In the genomic region with DNA sequence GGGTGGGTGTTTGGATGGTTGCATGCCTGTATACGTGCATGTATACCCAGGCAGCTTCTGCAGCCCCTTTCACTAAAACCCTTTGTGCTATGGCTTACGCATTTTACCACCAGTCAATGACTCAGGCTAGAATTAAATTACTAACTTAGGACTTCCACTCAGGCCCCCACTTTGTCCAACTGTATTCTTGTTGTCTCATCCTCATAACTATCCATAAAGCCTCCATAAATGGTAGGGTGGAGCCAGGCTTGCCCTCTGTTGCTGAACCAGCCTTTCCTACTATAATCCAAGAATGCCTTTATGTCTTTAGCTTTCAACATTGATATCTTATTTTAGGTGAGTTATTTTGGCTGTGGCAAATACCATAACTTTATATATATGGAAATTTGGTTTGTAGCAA, we compare ENCODE assay signal across 17 cellular contexts.
DNase-seq lines count a peak whose midpoint lies in the region; ATAC-seq and TF ChIP-seq lines count a peak whose summit lies in the region.
"Had no signal": no experiment of that assay in that cellular context is flagged by ENCODE, and none has a peak within 500 bp of the region (broad histone marks: within the 10 kb centered on the region; RNA-seq: fewer than 3 reads in every experiment).

No MANE protein-coding gene starts in this region.

- H3K4me2 ChIP-seq in PC-3 (ENCODE audit: low read length) (no peak overlapping the region), skeletal muscle satellite cell (ENCODE audit: low read length) (no peak overlapping the region)

- H3K9me3 Mint-ChIP-seq in Calu3 (ENCODE audit: low read depth, unreplicated experiment), result no peaks in the 10 kb centered on the region
- H3K9me3 Mint-ChIP-seq: CD14-positive monocyte; CD8-positive, alpha-beta T cell; H9 had no signal

- peak overlapping the region; percentile 18 for H3K27ac Mint-ChIP-seq in Calu3 (ENCODE audit: unreplicated experiment)
- H3K27ac Mint-ChIP-seq: CD8-positive, alpha-beta T cell had no signal

- no peaks in the 10 kb centered on the region for H3K9me2 ChIP-seq in PC-3 (replicated peaks; ENCODE audit: low read length)

- peaks cover 38% of the 10 kb centered on the region for H3K36me3 ChIP-seq in PC-3 (ENCODE audit: low read depth, low read length)
- H3K36me3 ChIP-seq in skeletal muscle satellite cell (ENCODE audit: insufficient read depth, low read length), result peaks cover 40% of the 10 kb centered on the region
- peaks cover 0 to 9% (median 0%) of the 10 kb centered on the region in 3 donors for H3K36me3 ChIP-seq in esophagus squamous epithelium

- WGBS in esophagus squamous epithelium, 2 donors, result 89 to 96% methylated on average over 2 of the region's 2 CpGs

- TF ChIP-seq CTCF in Calu3 (IDR thresholded peaks at IDR 0.05; ENCODE audit: unreplicated experiment), result no peak
- no peak for TF ChIP-seq CTCF in PC-3 (conservative IDR thresholded peaks at IDR 0.05; ENCODE audit: low read depth, low read length)
- TF ChIP-seq CTCF in coronary artery (IDR thresholded peaks at IDR 0.05), result no peak
- no peak for TF ChIP-seq CTCF in esophagus squamous epithelium (IDR thresholded peaks at IDR 0.05)

- CTCF ChIA-PET in Calu3 (lab: Charles Lee), result no interaction called here
- CTCF ChIA-PET in PC-3 (lab: Charles Lee), result no interaction called here

- TF ChIP-seq POLR2A in esophagus squamous epithelium (IDR thresholded peaks at IDR 0.05), result no peak

- no peaks in the 10 kb centered on the region for H3K36me3 Mint-ChIP-seq in Calu3 (ENCODE audit: insufficient read depth, unreplicated experiment)
- H3K36me3 Mint-ChIP-seq: CD14-positive monocyte; CD8-positive, alpha-beta T cell had no signal

- no TSS peak for BruUV-seq in Calu3 (replicated peaks; lab: Mats Ljungman, UMichigan)
- BruUV-seq in PC-3 (replicated peaks; lab: Mats Ljungman, UMichigan), result no TSS peak

- H3K27ac ChIP-seq in PC-3 (ENCODE audit: low read length), result no peak overlapping the region
- H3K27ac ChIP-seq in coronary artery, result peak overlapping the region; percentile 17 to 83
- H3K27ac ChIP-seq in esophagus squamous epithelium, result no peak overlapping the region
- H3K27ac ChIP-seq: 22Rv1 had no signal

- H3K4me3 Mint-ChIP-seq in Calu3 (ENCODE audit: low read depth, unreplicated experiment), result no peak overlapping the region
- H3K4me3 Mint-ChIP-seq: CD14-positive monocyte; CD8-positive, alpha-beta T cell; H9 had no signal

- H3K4me3 ChIP-seq in PC-3 (ENCODE audit: low read length), result no peak overlapping the region
- H3K4me3 ChIP-seq in coronary artery, result no peak overlapping the region
- H3K4me3 ChIP-seq in skeletal muscle satellite cell (ENCODE audit: low read length), result no peak overlapping the region
- H3K4me3 ChIP-seq in esophagus squamous epithelium, result no peak overlapping the region
- H3K4me3 ChIP-seq: GM12878 had no signal

- H3K9me3 ChIP-seq in PC-3 (ENCODE audit: low read length) (no peaks in the 10 kb centered on the region), skeletal muscle satellite cell (replicated peaks; ENCODE audit: low read length) (no peaks in the 10 kb centered on the region), esophagus squamous epithelium (no peaks in the 10 kb centered on the region)

- H3K9ac ChIP-seq in PC-3 (ENCODE audit: low read length) (no peak overlapping the region), skeletal muscle satellite cell (ENCODE audit: low read depth, low read length) (peak overlapping the region; percentile 23)

- H2AFZ ChIP-seq in PC-3 (ENCODE audit: low read length), result no peak overlapping the region

- POLR2A ChIA-PET in PC-3 (lab: Charles Lee; ENCODE audit: unreplicated experiment), result no interaction called here

- H3K27me3 ChIP-seq in PC-3 (ENCODE audit: low read length) (no peaks in the 10 kb centered on the region), skeletal muscle satellite cell (ENCODE audit: control insufficient read depth, insufficient read depth, low read length) (no peaks in the 10 kb centered on the region), esophagus squamous epithelium (no peaks in the 10 kb centered on the region)

- no peaks in the 10 kb centered on the region for H3K27me3 Mint-ChIP-seq in Calu3 (ENCODE audit: unreplicated experiment)

- H3K4me1 ChIP-seq in PC-3 (ENCODE audit: insufficient read depth, low read length) (0 out of 2 replicates have a peak, but pooled peaks cover 9% of the 10 kb centered on the region), skeletal muscle satellite cell (ENCODE audit: control insufficient read depth, insufficient read depth, low read length) (peaks cover 20% of the 10 kb centered on the region), esophagus squamous epithelium (no peaks in the 10 kb centered on the region)

- H3K4me1 Mint-ChIP-seq in Calu3 (ENCODE audit: low read depth, unreplicated experiment), result no peaks in the 10 kb centered on the region
- H3K4me1 Mint-ChIP-seq: CD14-positive monocyte had no signal

- H3F3A ChIP-seq in PC-3 (ENCODE audit: low read length, unreplicated experiment), result no peaks in the 10 kb centered on the region

- peak; percentile 60 for ATAC-seq in PC-3
- ATAC-seq in HG02885 (IDR thresholded peaks at IDR 0.05; ENCODE audit: poor library complexity, unreplicated experiment), result no peak
- ATAC-seq: CD8-positive, alpha-beta T cell; GM12878; HepG2 had no signal

- H4K20me1 ChIP-seq in PC-3 (ENCODE audit: low read length), result no peaks in the 10 kb centered on the region

- no peaks in the 10 kb centered on the region for H3K79me2 ChIP-seq in PC-3 (ENCODE audit: low read length)

- intact Hi-C loops in Calu3 (cut with micrococcal nuclease; ENCODE audit: unreplicated experiment) (no loop called here), PC-3 (cut with micrococcal nuclease) (no loop called here), posterior cingulate gyrus (cut with DNase I) (no loop called here), esophagus squamous epithelium (cut with DNase I) (no loop called here)

- DNase-seq in Calu3 (no peak), PC-3 (no peak), coronary artery (ENCODE audit: low spot score) (no peak), posterior cingulate gyrus (no peak), esophagus squamous epithelium (lab: John Stamatoyannopoulos, UW) (no peak)
- DNase-seq in activated CD4-positive, CD25-positive, alpha-beta regulatory T cell (lab: John Stamatoyannopoulos, UW), result no peak
- DNase-seq: CD8-positive, alpha-beta T cell; COR-L47; DND-41; GOT3; H9 had no signal

Comparison
In these comparisons a context has a peak if more than half of its experiments do, and no peak if none do; other contexts are left out.
1. H3K27ac ChIP-seq: peak in coronary artery (2 of 2); none in PC-3 (single experiment) and esophagus squamous epithelium (0 of 4).